35 cellular contexts compared by ENCODE assay signal in genomic region chrX:74107666-74108065, GRCh38.
"Had no signal": no experiment of that assay in that cellular context is flagged by ENCODE, and none has a peak within 500 bp of the region (broad histone marks: within the 10 kb centered on the region; RNA-seq: fewer than 3 reads in every experiment).

No MANE protein-coding gene starts in this region.

- H3K4me3 ChIP-seq: MG63 had no signal

- H3K9ac ChIP-seq: KMS-11 had no signal

- H3K4me2 ChIP-seq: KMS-11 had no signal

- H3K9me3 ChIP-seq: MG63 had no signal

- DNase-seq: Karpas-422, Kasumi-1, KG1, MG63, MM.1S, MV-4-11, NCI-H1048, NCI-H1092, NCI-H1092 treated with DMSO at 0.1 percent for 48 hours, NCI-H1105, NCI-H1105 treated with DMSO at 0.1 percent for 48 hours, NCI-H1417, NCI-H1417 treated with DMSO at 0.1 percent for 48 hours, NCI-H1436, NCI-H1436 treated with DMSO at 0.1 percent for 48 hours, NCI-H146, NCI-H1694, NCI-H1694 treated with DMSO at 0.1 percent for 48 hours, NCI-H187, NCI-H187 treated with DMSO at 0.1 percent for 48 hours, NCI-H1930, NCI-H2029, NCI-H2029 treated with DMSO at 0.1 percent for 48 hours, NCI-H2081, NCI-H2081 treated with DMSO at 0.1 percent for 48 hours, NCI-H2107, NCI-H2171, NCI-H2171 treated with DMSO at 0.1 percent for 48 hours, NCI-H2227 treated with DMSO at 0.1 percent for 48 hours, NCI-H226, NCI-H345, NCI-H446, NCI-H446 treated with DMSO at 0.1 percent for 48 hours, NCI-H510A had no signal

- H3K36me3 ChIP-seq: MG63 had no signal

- H3K27me3 ChIP-seq: MG63 had no signal

- H3K27ac ChIP-seq: KMS-11 had no signal
